9 cellular contexts compared by ENCODE assay signal in genomic region chr20:37564388-37565133, GRCh38. TPM values are rescaled to one million over a fixed set of nuclear protein-coding genes. Genes with fewer than 3 reads are reported as not detected.
A peak's percentile ranks its signal among the peaks of the same experiment; 100 is the strongest.
DNase-seq lines count a peak whose midpoint lies in the region; ATAC-seq and TF ChIP-seq lines count a peak whose summit lies in the region.
"Had no signal": no experiment of that assay in that cellular context is flagged by ENCODE, and none has a peak within 500 bp of the region (broad histone marks: within the 10 kb centered on the region; RNA-seq: fewer than 3 reads in every experiment).

No MANE protein-coding gene starts in this region.

- H3K4me3 Mint-ChIP-seq in H9, result no peak overlapping the region
- H3K4me3 Mint-ChIP-seq in activated naive CD4-positive, alpha-beta T cell treated with anti-CD3 and anti-CD28 coated beads for 36 hours, result no peak overlapping the region

- no peak overlapping the region for H3K14ac ChIP-seq in H9 (ENCODE audit: insufficient read depth, low read length)

- H2AFZ ChIP-seq in H9 (ENCODE audit: low read length) (no peak overlapping the region), OCI-LY7 (ENCODE audit: low read length) (no peak overlapping the region)

- H3K27ac Mint-ChIP-seq in H9, result no peak overlapping the region; a peak in 1 of 7 replicates
- no peak overlapping the region for H3K27ac Mint-ChIP-seq in activated naive CD4-positive, alpha-beta T cell treated with anti-CD3 and anti-CD28 coated beads for 36 hours

- no peak overlapping the region for H2BK120ac ChIP-seq in H9 (ENCODE audit: low read depth, low read length, poor library complexity, severe bottlenecking)

- peaks cover 37% of the 10 kb centered on the region for H3K27me3 Mint-ChIP-seq in H9 (ENCODE audit: low read depth)
- H3K27me3 Mint-ChIP-seq in activated naive CD4-positive, alpha-beta T cell treated with anti-CD3 and anti-CD28 coated beads for 36 hours (ENCODE audit: low read depth), result peaks cover 37% of the 10 kb centered on the region

- H3T11ph ChIP-seq in H9 (ENCODE audit: low read length), result no peak overlapping the region

- H3K9ac ChIP-seq in BLaER1 (no peak overlapping the region), H9 (ENCODE audit: extremely low read depth, insufficient read length, low read length) (no peak overlapping the region)

- H3K4me1 Mint-ChIP-seq in H9, result peaks cover 30 to 35% of the 10 kb centered on the region in 2 experiments
- peaks cover 2% of the 10 kb centered on the region for H3K4me1 Mint-ChIP-seq in activated naive CD4-positive, alpha-beta T cell treated with anti-CD3 and anti-CD28 coated beads for 36 hours (ENCODE audit: low read depth)

- no TSS peak for BruUV-seq in OCI-LY7 (replicated peaks; lab: Mats Ljungman, UMichigan)

- no peak overlapping the region for H2AK5ac ChIP-seq in H9 (ENCODE audit: insufficient read length, low read length)

- H3K27me3 ChIP-seq in BLaER1 (no peaks in the 10 kb centered on the region), H9 (ENCODE audit: insufficient read depth, low read length) (no peaks in the 10 kb centered on the region), left ventricle myocardium inferior (ENCODE audit: low read depth) (peaks cover 85% of the 10 kb centered on the region), sigmoid colon (peaks cover 0 to 73% (median 32%) of the 10 kb centered on the region in 3 donors)

- no peaks in the 10 kb centered on the region for H3K36me3 Mint-ChIP-seq in H9 (ENCODE audit: insufficient read depth in 1 of 3, low read depth in 3 of 3)
- no peaks in the 10 kb centered on the region for H3K36me3 Mint-ChIP-seq in activated naive CD4-positive, alpha-beta T cell treated with anti-CD3 and anti-CD28 coated beads for 36 hours (ENCODE audit: low read depth)

- no peak overlapping the region for H3K4ac ChIP-seq in H9 (ENCODE audit: low read depth, low read length)

- intact Hi-C loops in OCI-LY7 (cut with micrococcal nuclease; ENCODE audit: unreplicated experiment) (loop anchor here (2.0 to 5.0 kb wide), 2 partner anchors 428 to 658 kb away; no protein-coding TSS in a partner anchor), left ventricle myocardium inferior (cut with micrococcal nuclease) (loop anchor here (10.0 kb wide), 1 partner anchor 430 kb away; no protein-coding TSS in a partner anchor), sigmoid colon (cut with DNase I) (loop anchor here (2.0 to 5.0 kb wide), 2 partner anchors 428 to 658 kb away; no protein-coding TSS in a partner anchor)
- intact Hi-C loops in activated naive CD4-positive, alpha-beta T cell treated with anti-CD3 and anti-CD28 coated beads for 36 hours (cut with micrococcal nuclease), result loop anchor here (1.0 to 5.0 kb wide), 3 partner anchors 429 to 658 kb away; partner anchors contain the start of gene TGM2

- H3K79me1 ChIP-seq in H9 (ENCODE audit: insufficient read depth, low read depth, low read length, poor library complexity, severe bottlenecking), result no peaks in the 10 kb centered on the region

- H3K4me1 ChIP-seq in BLaER1, result peaks cover 45% of the 10 kb centered on the region
- peaks cover 7% of the 10 kb centered on the region; the same call in 1 of the 2 replicates for H3K4me1 ChIP-seq in H9 (ENCODE audit: insufficient read depth, low read length)
- H3K4me1 ChIP-seq in OCI-LY7 (ENCODE audit: insufficient read depth, low read length, poor library complexity, severe bottlenecking), result peaks cover 4% of the 10 kb centered on the region
- peaks cover 6% of the 10 kb centered on the region for H3K4me1 ChIP-seq in left ventricle myocardium inferior
- peaks cover 0 to 6% (median 0%) of the 10 kb centered on the region in 4 donors for H3K4me1 ChIP-seq in sigmoid colon

- no peak overlapping the region for H2BK15ac ChIP-seq in H9 (ENCODE audit: low read depth, low read length)

- no peak for TF ChIP-seq POLR2A in sigmoid colon (IDR thresholded peaks at IDR 0.05)

- no peaks in the 10 kb centered on the region for H3K23me2 ChIP-seq in H9 (ENCODE audit: insufficient read length, low read depth, low read length, poor library complexity, severe bottlenecking)

- TF ChIP-seq EP300 in sigmoid colon (IDR thresholded peaks at IDR 0.05), result no peak

- H2BK12ac ChIP-seq in H9 (ENCODE audit: insufficient read length, low read depth, low read length), result no peak overlapping the region

- POLR2A ChIA-PET in OCI-LY7 (lab: Charles Lee), result interaction anchor here (0.7 kb wide), 1 partner anchor 77 kb away, joined by 3 read pairs; no protein-coding TSS in a partner anchor

- H3K36me3 ChIP-seq in BLaER1 (no peaks in the 10 kb centered on the region), OCI-LY7 (ENCODE audit: insufficient read depth, low read length) (no peaks in the 10 kb centered on the region), left ventricle myocardium inferior (no peaks in the 10 kb centered on the region), sigmoid colon (no peaks in the 10 kb centered on the region)

- H3K4me3 ChIP-seq in BLaER1 (no peak overlapping the region), OCI-LY7 (ENCODE audit: low read depth, low read length, poor library complexity, severe bottlenecking) (no peak overlapping the region), left ventricle myocardium inferior (no peak overlapping the region), sigmoid colon (no peak overlapping the region)

- H4K91ac ChIP-seq in H9 (ENCODE audit: insufficient read length, low read depth, low read length), result no peak overlapping the region

- no CpG with 5 or more reads among the region's 34 CpGs for WGBS in H9 (ENCODE audit: extremely low coverage, insufficient read length, low lambda C conversion rate)
- WGBS in sigmoid colon, 2 donors, result 9 to 12% methylated on average over 34 of the region's 34 CpGs

- H3K9me2 ChIP-seq in OCI-LY7 (ENCODE audit: insufficient read depth, low read length), result no peaks in the 10 kb centered on the region

- no peaks in the 10 kb centered on the region; a peak in 2 of 5 replicates for H3K9me3 Mint-ChIP-seq in H9
- no peaks in the 10 kb centered on the region for H3K9me3 Mint-ChIP-seq in activated naive CD4-positive, alpha-beta T cell treated with anti-CD3 and anti-CD28 coated beads for 36 hours

- H3K9me3 ChIP-seq in BLaER1 (no peaks in the 10 kb centered on the region), H9 (ENCODE audit: control insufficient read depth, low read depth, low read length) (no peaks in the 10 kb centered on the region), OCI-LY7 (ENCODE audit: low read length) (no peaks in the 10 kb centered on the region), left ventricle myocardium inferior (replicated peaks) (no peaks in the 10 kb centered on the region), sigmoid colon (no peaks in the 10 kb centered on the region)

- H2BK20ac ChIP-seq in H9 (ENCODE audit: low read depth, low read length, poor library complexity, severe bottlenecking), result no peak overlapping the region

- H4K20me1 ChIP-seq in BLaER1, result no peaks in the 10 kb centered on the region
- no peaks in the 10 kb centered on the region for H4K20me1 ChIP-seq in H9 (ENCODE audit: control insufficient read depth, insufficient read depth, insufficient read length)
- H4K20me1 ChIP-seq in OCI-LY7 (ENCODE audit: insufficient read depth, low read length), result no peaks in the 10 kb centered on the region

- H3K79me2 ChIP-seq in H9 (ENCODE audit: insufficient read depth, low read length) (no peaks in the 10 kb centered on the region), OCI-LY7 (ENCODE audit: insufficient read depth, low read depth, low read length) (no peaks in the 10 kb centered on the region)

- CTCF ChIA-PET in OCI-LY7 (lab: Charles Lee; ENCODE audit: unreplicated experiment), result interaction anchor here (0.6 kb wide), 1 partner anchor 95 kb away, joined by 4 read pairs; no protein-coding TSS in a partner anchor
- CTCF ChIA-PET in activated naive CD4-positive, alpha-beta T cell treated with anti-CD3 and anti-CD28 coated beads for 36 hours (lab: Charles Lee), result interaction anchor here (0.6 to 4.4 kb wide), 12 partner anchors 11 to 659 kb away, joined by 3 to 32 read pairs (median 4); no protein-coding TSS in a partner anchor

- no peak overlapping the region for H4K5ac ChIP-seq in H9 (ENCODE audit: insufficient read length, low read depth, low read length)

- no peak overlapping the region for H3K56ac ChIP-seq in H9 (ENCODE audit: insufficient read length, low read depth, low read length)

- DNase-seq in H9 (peak; percentile 70), OCI-LY7 (ENCODE audit: low spot score) (peak; percentile 47), left ventricle myocardium inferior (peak; percentile 25), sigmoid colon (no peak), SHP77 treated with DMSO at 0.1 percent for 48 hours (lab: John Stamatoyannopoulos, UW) (no peak)
- DNase-seq in activated naive CD4-positive, alpha-beta T cell treated with anti-CD3 and anti-CD28 coated beads for 36 hours, result peak; percentile 39

- H3K27ac ChIP-seq in BLaER1 (no peak overlapping the region), H9 (ENCODE audit: insufficient read length, low read depth, low read length) (no peak overlapping the region), OCI-LY7 (ENCODE audit: low read depth, low read length, poor library complexity, severe bottlenecking) (no peak overlapping the region), left ventricle myocardium inferior (replicated peaks) (no peak overlapping the region), sigmoid colon (no peak overlapping the region)

- no peak overlapping the region for H4K8ac ChIP-seq in H9 (replicated peaks; ENCODE audit: insufficient read length, low read depth, low read length)

- no peak overlapping the region for H2BK5ac ChIP-seq in H9 (ENCODE audit: insufficient read length, low read length)

- TF ChIP-seq CTCF in H9 (conservative IDR thresholded peaks at IDR 0.05), result peak; percentile 99
- peak; percentile 93 for TF ChIP-seq CTCF in OCI-LY7 (conservative IDR thresholded peaks at IDR 0.05; ENCODE audit: low read length)
- peak; percentile 92 for TF ChIP-seq CTCF in left ventricle myocardium inferior (IDR thresholded peaks at IDR 0.05; ENCODE audit: borderline replicate concordance)
- TF ChIP-seq CTCF in sigmoid colon (IDR thresholded peaks at IDR 0.05), result peak; percentile 56 to 85 (median 73)

- H3K23ac ChIP-seq in H9 (ENCODE audit: insufficient read length, low read depth, low read length), result no peak overlapping the region

- no peak overlapping the region for H3K18ac ChIP-seq in H9 (ENCODE audit: insufficient read length, low read depth, low read length)

- no peak for ATAC-seq in HG02798 (IDR thresholded peaks at IDR 0.05; ENCODE audit: poor library complexity, unreplicated experiment)

- H3K4me2 ChIP-seq in BLaER1, result peak overlapping the region; percentile 92
- H3K4me2 ChIP-seq in H9 (ENCODE audit: insufficient read depth, insufficient read length, low read length), result peak overlapping the region; percentile 12
- no peak overlapping the region; the same call in 1 of the 2 replicates for H3K4me2 ChIP-seq in OCI-LY7 (ENCODE audit: low read length)

RNA-seq across cellular contexts. Expression of gene BLCAP, which starts 36.9 kb away (rescaled TPM):
- total RNA-seq in H9 (2021) (47.7 and 54.3 TPM in 2 replicates), OCI-LY7 (2022) (55.1 and 57.7 TPM in 2 replicates), left ventricle myocardium inferior (91.8 TPM), sigmoid colon (10 to 100 TPM; 53.1 to 68.1 (median 57.1) TPM)
- 25.1 and 32.3 TPM in 2 replicates for total RNA-seq in OCI-LY7 (2014; rRNA removed; shearing (Covaris generic))
- 10 to 100 TPM; 14.2 to 16.2 TPM for total RNA-seq in activated naive CD4-positive, alpha-beta T cell treated with anti-CD3 and anti-CD28 coated beads for 36 hours
- 10 to 100 TPM; 40.2 to 68.7 (median 56.5) TPM for polyA plus RNA-seq in sigmoid colon

RNA-seq across cellular contexts. Expression of gene NNAT, which starts 43.5 kb away (rescaled TPM):
- 42.5 and 43.1 TPM in 2 replicates for total RNA-seq in H9 (2021)
- not detected in 2 replicates for total RNA-seq in OCI-LY7 (2014; rRNA removed; shearing (Covaris generic))
- total RNA-seq in OCI-LY7 (2022), result not detected in 2 replicates
- under 1 TPM; 0.50 to 0.91 TPM for total RNA-seq in activated naive CD4-positive, alpha-beta T cell treated with anti-CD3 and anti-CD28 coated beads for 36 hours
- total RNA-seq in left ventricle myocardium inferior, result 0.33 TPM
- total RNA-seq in sigmoid colon, result 100 to 1,000 TPM in 2 of 4 donors, 10 to 100 TPM in 2; 82.8 to 125 (median 97.2) TPM
- polyA plus RNA-seq in sigmoid colon, result 10 to 100 TPM in 1 of 3 donors, 1 to 10 TPM in 1, not detected in 1; 7.8 to 20.8 TPM
- total RNA-seq: mononuclear cell had no signal

Comparison
In these comparisons a context has a peak if more than half of its experiments do, and no peak if none do; other contexts are left out.
1. DNase-seq: peak in H9 (single experiment), OCI-LY7 (single experiment), activated naive CD4-positive, alpha-beta T cell treated with anti-CD3 and anti-CD28 coated beads for 36 hours (single experiment) and left ventricle myocardium inferior (single experiment); none in sigmoid colon (single experiment) and SHP77 treated with DMSO at 0.1 percent for 48 hours (single experiment).
2. RNA of gene NNAT, which starts 43.5 kb away (total RNA-seq): 82.8 to 125 TPM in sigmoid colon and 42.5 to 43.1 TPM in H9; 0.50 to 0.91 TPM in activated naive CD4-positive, alpha-beta T cell treated with anti-CD3 and anti-CD28 coated beads for 36 hours, 0.33 TPM in left ventricle myocardium inferior (single experiment) and not detected in OCI-LY7; every median in the first group is over 10 times any median in the second.
3. Peak in every context shown above with its lines, with median percentiles within 50 percentile points of each other: CTCF ChIP-seq.